17 cellular contexts compared by ENCODE assay signal in the genomic region with DNA sequence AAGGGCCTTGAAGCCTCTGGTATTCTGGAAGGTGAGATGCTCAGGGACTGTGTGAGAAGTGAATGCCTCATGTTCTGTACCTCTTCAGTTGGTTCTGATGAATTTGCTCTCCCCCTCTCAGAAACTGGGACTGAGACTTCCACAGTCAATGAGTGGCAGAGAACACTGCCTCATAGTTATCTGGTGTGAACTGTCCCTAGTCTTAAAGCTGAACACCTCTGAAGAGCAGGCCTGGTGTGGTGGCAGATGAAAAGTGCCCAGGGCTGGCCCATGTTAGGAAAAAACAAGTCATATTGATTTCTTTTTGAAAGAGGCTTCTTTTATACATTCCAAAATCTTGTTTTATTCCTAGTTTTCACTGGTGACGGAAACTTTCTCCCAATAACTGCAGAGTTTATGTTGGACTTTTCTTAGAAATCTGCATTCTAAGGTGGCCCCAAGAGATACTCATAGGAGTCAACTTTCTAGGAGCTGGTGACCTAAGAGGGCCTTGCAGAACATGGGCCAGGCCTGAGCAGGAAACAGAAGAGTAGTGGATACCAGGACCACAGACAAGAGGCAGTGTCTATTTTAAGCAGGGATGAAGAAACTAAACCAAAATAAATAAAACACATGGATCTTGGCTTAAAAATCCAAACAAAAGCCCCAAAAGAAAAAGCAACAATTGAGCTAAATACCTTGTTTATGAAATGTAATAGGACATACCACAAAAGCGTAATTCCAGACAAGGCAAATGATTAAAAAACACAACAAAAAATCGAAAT. TPM values are rescaled to one million over a fixed set of nuclear protein-coding genes. Genes with fewer than 3 reads are reported as not detected.
DNase-seq lines count a peak whose midpoint lies in the region; ATAC-seq and TF ChIP-seq lines count a peak whose summit lies in the region.
"Had no signal": no experiment of that assay in that cellular context is flagged by ENCODE, and none has a peak within 500 bp of the region (broad histone marks: within the 10 kb centered on the region; RNA-seq: fewer than 3 reads in every experiment).

No MANE protein-coding gene starts in this region.

- BruUV-seq in OCI-LY7 (replicated peaks; lab: Mats Ljungman, UMichigan), result no TSS peak

- peak overlapping the region; percentile 49 for H3K27ac ChIP-seq in SJSA1
- H3K27ac ChIP-seq in right atrium auricular region, result peak overlapping the region; percentile 45 to 77
- H3K27ac ChIP-seq in gastrocnemius medialis, result peak overlapping the region; percentile 20 to 78 (median 58)
- H3K27ac ChIP-seq in OCI-LY7 (ENCODE audit: low read depth, low read length, poor library complexity, severe bottlenecking), result no peak overlapping the region

- H4K20me1 ChIP-seq in OCI-LY7 (ENCODE audit: insufficient read depth, low read length), result no peaks in the 10 kb centered on the region

- no peak for TF ChIP-seq CTCF in right atrium auricular region (IDR thresholded peaks at IDR 0.05)
- no peak for TF ChIP-seq CTCF in gastrocnemius medialis (IDR thresholded peaks at IDR 0.05 in 4 of 5, conservative IDR thresholded peaks at IDR 0.05 in 1 of 5)
- TF ChIP-seq CTCF in OCI-LY7 (conservative IDR thresholded peaks at IDR 0.05; ENCODE audit: low read length), result no peak

- in situ Hi-C loops in gastrocnemius medialis (cut with MboI; ENCODE audit: low sequenced_read_pairs in 4 of 4), result no loop called here

- H3K4me3 ChIP-seq in SJSA1 (no peak overlapping the region), right atrium auricular region (no peak overlapping the region), gastrocnemius medialis (no peak overlapping the region), OCI-LY7 (ENCODE audit: low read depth, low read length, poor library complexity, severe bottlenecking) (no peak overlapping the region)
- H3K4me3 ChIP-seq: HAP-1, lung had no signal

- no peaks in the 10 kb centered on the region for H3K9me2 ChIP-seq in OCI-LY7 (ENCODE audit: insufficient read depth, low read length)

- H3K4me1 ChIP-seq in SJSA1 (replicated peaks) (peaks cover 84% of the 10 kb centered on the region), right atrium auricular region (peaks cover 0 to 62% of the 10 kb centered on the region in 2 donors), gastrocnemius medialis (peaks cover 54 to 73% of the 10 kb centered on the region in 2 donors), OCI-LY7 (ENCODE audit: insufficient read depth, low read length, poor library complexity, severe bottlenecking) (no peaks in the 10 kb centered on the region)

- H3K79me2 ChIP-seq in OCI-LY7 (ENCODE audit: insufficient read depth, low read depth, low read length), result no peaks in the 10 kb centered on the region

- TF ChIP-seq POLR2A in gastrocnemius medialis (IDR thresholded peaks at IDR 0.05), result no peak

- ATAC-seq in gastrocnemius medialis, result no peak
- ATAC-seq in HG03159 (IDR thresholded peaks at IDR 0.05; ENCODE audit: unreplicated experiment), result no peak
- ATAC-seq: activated CD8-positive, alpha-beta T cell treated with anti-CD3 and anti-CD28 coated beads for 36 hours; activated T-cell treated with anti-CD3 and anti-CD28 coated beads, Interleukin-2, amount 50 U/mL, for 4 hours had no signal

- CTCF ChIA-PET in OCI-LY7 (lab: Charles Lee; ENCODE audit: unreplicated experiment), result no interaction called here

- no peak overlapping the region for H2AFZ ChIP-seq in OCI-LY7 (ENCODE audit: low read length)

- POLR2A ChIA-PET in OCI-LY7 (lab: Charles Lee), result no interaction called here

- 0 out of 2 replicates have a peak, but pooled peaks cover 8% of the 10 kb centered on the region for H3K36me3 ChIP-seq in SJSA1
- no peaks in the 10 kb centered on the region for H3K36me3 ChIP-seq in right atrium auricular region
- H3K36me3 ChIP-seq in gastrocnemius medialis, result no peaks in the 10 kb centered on the region
- H3K36me3 ChIP-seq in OCI-LY7 (ENCODE audit: insufficient read depth, low read length), result no peaks in the 10 kb centered on the region
- H3K36me3 ChIP-seq: HAP-1 had no signal

- H3K9me3 ChIP-seq in SJSA1 (replicated peaks), result peaks cover 3% of the 10 kb centered on the region; the same call in 1 of the 2 replicates
- H3K9me3 ChIP-seq in right atrium auricular region, result peaks cover 0 to 5% of the 10 kb centered on the region in 2 donors
- no peaks in the 10 kb centered on the region for H3K9me3 ChIP-seq in gastrocnemius medialis
- H3K9me3 ChIP-seq in OCI-LY7 (ENCODE audit: low read length), result no peaks in the 10 kb centered on the region
- H3K9me3 ChIP-seq: Caco-2, HAP-1 had no signal

- no peaks in the 10 kb centered on the region for H3K27me3 ChIP-seq in SJSA1 (replicated peaks)
- no peaks in the 10 kb centered on the region for H3K27me3 ChIP-seq in right atrium auricular region
- H3K27me3 ChIP-seq in gastrocnemius medialis, result no peaks in the 10 kb centered on the region

- intact Hi-C loops in gastrocnemius medialis (cut with DNase I; ENCODE audit: low total_unique reads), result no loop called here
- intact Hi-C loops in OCI-LY7 (cut with micrococcal nuclease; ENCODE audit: unreplicated experiment), result no loop called here

- peak; percentile 30 for DNase-seq in EH (ENCODE audit: low read depth)
- peak in 1 of 2 experiments; percentile 77 for DNase-seq in SJSA1 (ENCODE audit: low read depth in 1 of 2, low spot score in 2 of 2)
- no peak for DNase-seq in right atrium auricular region (ENCODE audit: low spot score)
- DNase-seq in gastrocnemius medialis, result no peak
- DNase-seq in iPS-NIHi11 (ENCODE audit: low spot score), result no peak
- DNase-seq in OCI-LY7 (ENCODE audit: low spot score), result no peak
- DNase-seq: activated T-cell treated with anti-CD3 and anti-CD28 coated beads, Interleukin-2, amount 50 U/mL, for 4 hours; Caco-2; NCI-H2029 treated with DMSO at 0.1 percent for 48 hours; nephron progenitor cell; stimulated activated CD4-positive, alpha-beta T cell treated with anti-CD3 and anti-CD28 coated beads, Interleukin-15, amount 100 ng/mL, for 24 hours; stimulated activated naive CD4-positive, alpha-beta T cell treated with Interleukin-2 at 50 U/mL for 16 hours had no signal

- H3K4me2 ChIP-seq in OCI-LY7 (ENCODE audit: low read length), result no peak overlapping the region

RNA-seq across cellular contexts. Expression of a gene that starts 19.5 kb away (rescaled TPM):
- total RNA-seq in SJSA1 (2014; rRNA removed; shearing (Covaris generic)), result 12.4 and 15.8 TPM in 2 replicates
- total RNA-seq in right atrium auricular region (1 to 10 TPM; 3.3 to 6.4 TPM), gastrocnemius medialis (1 to 10 TPM; 2.9 to 7.0 (median 5.9) TPM), OCI-LY7 (2022) (2.6 and 3.7 TPM in 2 replicates)
- total RNA-seq in OCI-LY7 (2014; rRNA removed; shearing (Covaris generic)), result 2.0 and 4.4 TPM in 2 replicates
- total RNA-seq: G401 had no signal
